ENCODE assay signal across 20 cellular contexts in the genomic region with DNA sequence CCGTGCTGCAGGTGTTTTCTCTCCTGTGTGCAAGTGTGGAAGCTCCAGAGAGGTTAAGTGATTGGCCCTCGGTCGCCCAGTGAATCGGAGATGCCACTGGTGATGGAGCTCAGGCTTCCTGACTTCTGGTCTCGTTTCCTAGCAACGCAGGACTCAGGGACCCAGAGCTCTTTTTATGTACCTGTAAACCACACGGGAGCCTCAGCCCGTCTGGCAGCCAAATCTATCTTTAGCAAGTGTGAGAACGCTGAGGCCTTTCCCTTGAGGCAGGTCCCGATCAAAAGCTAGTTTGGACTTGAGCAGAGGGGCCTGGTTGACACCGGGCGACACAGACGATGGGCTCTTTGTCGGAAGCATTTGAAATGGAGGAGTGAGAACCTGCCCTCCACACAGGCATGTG.
"Had no signal": no experiment of that assay in that cellular context is flagged by ENCODE, and none has a peak within 500 bp of the region (broad histone marks: within the 10 kb centered on the region; RNA-seq: fewer than 3 reads in every experiment).

No MANE protein-coding gene starts in this region.

- ATAC-seq: activated CD8-positive, alpha-beta T cell treated with anti-CD3 and anti-CD28 coated beads, Interleukin-2, amount 10 ng/mL, durations not matched to agents 7 days and 5 days; naive thymus-derived CD4-positive, alpha-beta T cell; upper lobe of right lung had no signal

- H3K27me3 ChIP-seq: esophagus muscularis mucosa, neural progenitor cell, upper lobe of right lung had no signal

- H3K36me3 ChIP-seq: brain microvascular endothelial cell, esophagus muscularis mucosa, neural progenitor cell, spleen, upper lobe of right lung had no signal

- H3K4me1 Mint-ChIP-seq: activated naive CD4-positive, alpha-beta T cell treated with anti-CD3 and anti-CD28 coated beads, Interleukin-2, amount 50 U/mL, for 24 hours had no signal

- H3K27ac Mint-ChIP-seq: activated CD8-positive, alpha-beta T cell treated with anti-CD3 and anti-CD28 coated beads, Interleukin-2, amount 10 ng/mL, durations not matched to agents 7 days and 5 days; activated naive CD4-positive, alpha-beta T cell treated with anti-CD3 and anti-CD28 coated beads, Interleukin-2, amount 50 U/mL, for 24 hours; naive thymus-derived CD4-positive, alpha-beta T cell; progenitor cell of endocrine pancreas had no signal

- H3K4me3 ChIP-seq: esophagus muscularis mucosa, neural progenitor cell, spleen, upper lobe of right lung had no signal

- H3K9me3 ChIP-seq: esophagus muscularis mucosa, spleen, upper lobe of right lung had no signal

- H3K9me3 Mint-ChIP-seq: activated naive CD4-positive, alpha-beta T cell treated with anti-CD3 and anti-CD28 coated beads, Interleukin-2, amount 50 U/mL, for 24 hours; neural progenitor cell had no signal

- DNase-seq: activated CD4-positive, alpha-beta T cell treated with anti-CD3 and anti-CD28 coated beads for 1 hour; activated CD4-positive, alpha-beta T cell treated with anti-CD3 and anti-CD28 coated beads, Interleukin-2, amount 50 U/mL, for 1 hour; activated CD8-positive, alpha-beta T cell treated with anti-CD3 and anti-CD28 coated beads, Interleukin-2, amount 10 ng/mL, durations not matched to agents 7 days and 5 days; activated gamma-delta T cell treated with Interleukin-2 at 50 U/mL for 16 hours; aorta; brain microvascular endothelial cell; central memory CD4-positive, alpha-beta T cell; glutamatergic neuron; naive thymus-derived CD4-positive, alpha-beta T cell; retina; spleen; stimulated activated CD4-positive, alpha-beta T cell treated with anti-CD3 and anti-CD28 coated beads, Interleukin-4, amount 100 ng/mL, for 1 hour; stimulated activated naive CD4-positive, alpha-beta T cell; T-helper 1 cell; T-helper 9 cell; upper lobe of right lung had no signal

- H3K27me3 Mint-ChIP-seq: activated naive CD4-positive, alpha-beta T cell treated with anti-CD3 and anti-CD28 coated beads, Interleukin-2, amount 50 U/mL, for 24 hours had no signal

- H3K36me3 Mint-ChIP-seq: activated naive CD4-positive, alpha-beta T cell treated with anti-CD3 and anti-CD28 coated beads, Interleukin-2, amount 50 U/mL, for 24 hours; naive thymus-derived CD4-positive, alpha-beta T cell; neural progenitor cell had no signal

- H3K4me1 ChIP-seq: spleen, upper lobe of right lung had no signal

- H3K27ac ChIP-seq: brain microvascular endothelial cell, esophagus muscularis mucosa, neural progenitor cell, spleen, upper lobe of right lung had no signal

- H3K4me3 Mint-ChIP-seq: activated CD8-positive, alpha-beta T cell treated with anti-CD3 and anti-CD28 coated beads, Interleukin-2, amount 10 ng/mL, durations not matched to agents 7 days and 5 days; activated naive CD4-positive, alpha-beta T cell treated with anti-CD3 and anti-CD28 coated beads, Interleukin-2, amount 50 U/mL, for 24 hours; naive thymus-derived CD4-positive, alpha-beta T cell; neural progenitor cell had no signal
